Comparison of ENCODE assay signal across 17 cellular contexts in genomic region chr14:65035049-65035448, GRCh38. TPM values are rescaled to one million over a fixed set of nuclear protein-coding genes. Genes with fewer than 3 reads are reported as not detected.
DNase-seq lines count a peak whose midpoint lies in the region; ATAC-seq, FAIRE-seq and TF ChIP-seq lines count a peak whose summit lies in the region.
"Had no signal": no experiment of that assay in that cellular context is flagged by ENCODE, and none has a peak within 500 bp of the region (broad histone marks: within the 10 kb centered on the region; RNA-seq: fewer than 3 reads in every experiment).

No MANE protein-coding gene starts in this region.

- DNase-seq in G401 (ENCODE audit: low spot score) (peak; percentile 78), heart left ventricle (peak in 4 of 5 donors; percentile 42 to 69 (median 59)), pancreas (peak in 2 of 6 donors; percentile 38 to 47), DMS153 (lab: John Stamatoyannopoulos, UW) (no peak), SJCRH30 (no peak), glutamatergic neuron (no peak)
- DNase-seq: activated naive CD4-positive, alpha-beta T cell treated with anti-CD3 and anti-CD28 coated beads, Interleukin-2, amount 10 ng/mL, durations not matched to agents 7 days and 5 days; cerebellar nuclear complex; DMS79 treated with DMSO at 0.1 percent for 48 hours; gastrocnemius medialis; H9; RPMI8226; stimulated activated CD4-positive, alpha-beta T cell treated with anti-CD3 and anti-CD28 coated beads, Interleukin-2, amount 100 ng/mL, for 24 hours had no signal

- H3K4me1 ChIP-seq in heart left ventricle (peaks cover 0 to 24% (median 11%) of the 10 kb centered on the region in 12 donors), pancreas (no peaks in the 10 kb centered on the region), SJCRH30 (no peaks in the 10 kb centered on the region)

- H3K9me3 Mint-ChIP-seq in glutamatergic neuron (ENCODE audit: unreplicated experiment): peaks cover 3% of the 10 kb centered on the region
- H3K9me3 Mint-ChIP-seq: activated naive CD4-positive, alpha-beta T cell treated with anti-CD3 and anti-CD28 coated beads, Interleukin-2, amount 10 ng/mL, durations not matched to agents 7 days and 5 days; H9; stimulated activated memory B cell treated with anti-CD40 and anti-IgM and Interleukin-4, amounts not matched to agents 10 μg/mL and 1 μg/mL and 100 μg/mL, for 72 hours had no signal

- 27 to 49% (median 32%) methylated on average over 4 of the region's 4 CpGs for WGBS in heart left ventricle, 4 donors
- WGBS in pancreas, 2 donors: 49 to 52% methylated on average over 4 of the region's 4 CpGs

- TF ChIP-seq CTCF in heart left ventricle (IDR thresholded peaks at IDR 0.05) (no peak), pancreas (IDR thresholded peaks at IDR 0.05) (no peak), glutamatergic neuron (IDR thresholded peaks at IDR 0.05; ENCODE audit: partially characterized antibody, unreplicated experiment) (no peak)

- no peak overlapping the region for H3K4me3 Mint-ChIP-seq in glutamatergic neuron (ENCODE audit: unreplicated experiment)
- H3K4me3 Mint-ChIP-seq: activated naive CD4-positive, alpha-beta T cell treated with anti-CD3 and anti-CD28 coated beads, Interleukin-2, amount 10 ng/mL, durations not matched to agents 7 days and 5 days; H9; stimulated activated memory B cell treated with anti-CD40 and anti-IgM and Interleukin-4, amounts not matched to agents 10 μg/mL and 1 μg/mL and 100 μg/mL, for 72 hours had no signal

- peaks cover 0 to 33% (median 18%) of the 10 kb centered on the region in 9 donors for H3K36me3 ChIP-seq in heart left ventricle
- peaks cover 0 to 5% (median 0%) of the 10 kb centered on the region in 3 donors for H3K36me3 ChIP-seq in pancreas
- peaks cover 13% of the 10 kb centered on the region; the same call in 1 of the 2 replicates for H3K36me3 ChIP-seq in SJCRH30

- peaks cover 10% of the 10 kb centered on the region for H3K4me1 Mint-ChIP-seq in glutamatergic neuron (ENCODE audit: low read depth, unreplicated experiment)
- H3K4me1 Mint-ChIP-seq: activated naive CD4-positive, alpha-beta T cell treated with anti-CD3 and anti-CD28 coated beads, Interleukin-2, amount 10 ng/mL, durations not matched to agents 7 days and 5 days; H9; stimulated activated memory B cell treated with anti-CD40 and anti-IgM and Interleukin-4, amounts not matched to agents 10 μg/mL and 1 μg/mL and 100 μg/mL, for 72 hours had no signal

- H3K27me3 Mint-ChIP-seq in glutamatergic neuron (ENCODE audit: unreplicated experiment): peaks cover 2% of the 10 kb centered on the region
- H3K27me3 Mint-ChIP-seq: activated naive CD4-positive, alpha-beta T cell treated with anti-CD3 and anti-CD28 coated beads, Interleukin-2, amount 10 ng/mL, durations not matched to agents 7 days and 5 days; stimulated activated memory B cell treated with anti-CD40 and anti-IgM and Interleukin-4, amounts not matched to agents 10 μg/mL and 1 μg/mL and 100 μg/mL, for 72 hours had no signal

- H3K27ac Mint-ChIP-seq in glutamatergic neuron (ENCODE audit: unreplicated experiment): no peak overlapping the region
- H3K27ac Mint-ChIP-seq: activated naive CD4-positive, alpha-beta T cell treated with anti-CD3 and anti-CD28 coated beads, Interleukin-2, amount 10 ng/mL, durations not matched to agents 7 days and 5 days; stimulated activated memory B cell treated with anti-CD40 and anti-IgM and Interleukin-4, amounts not matched to agents 10 μg/mL and 1 μg/mL and 100 μg/mL, for 72 hours had no signal

- H3K27me3 ChIP-seq in heart left ventricle (no peaks in the 10 kb centered on the region), pancreas (no peaks in the 10 kb centered on the region), SJCRH30 (no peaks in the 10 kb centered on the region)
- H3K27me3 ChIP-seq: gastrocnemius medialis had no signal

- H3K36me3 Mint-ChIP-seq in glutamatergic neuron (ENCODE audit: unreplicated experiment): peaks cover 6% of the 10 kb centered on the region

- in situ Hi-C loops in G401 (cut with HindIII; ENCODE audit: low sequenced_read_pairs): no loop called here

- H3K4me3 ChIP-seq in heart left ventricle (no peak overlapping the region), pancreas (no peak overlapping the region), SJCRH30 (no peak overlapping the region)
- H3K4me3 ChIP-seq: gastrocnemius medialis had no signal

- intact Hi-C loops in heart left ventricle (cut with DNase I) (loop anchor here in 2 of 10 donors (5.0 to 10.0 kb wide), 2 partner anchors 67 to 70 kb away; partner anchors contain the start of gene MAX (in 2 of the 2)), pancreas (cut with DNase I) (no loop called here)

- no peak for TF ChIP-seq POLR2A in heart left ventricle (IDR thresholded peaks at IDR 0.05)

- H3K9me3 ChIP-seq in heart left ventricle (no peaks in the 10 kb centered on the region), pancreas (no peaks in the 10 kb centered on the region), SJCRH30 (replicated peaks) (no peaks in the 10 kb centered on the region)
- H3K9me3 ChIP-seq: gastrocnemius medialis had no signal

- FAIRE-seq in pancreas (lab: Jason Lieb, UNC): no peak
- FAIRE-seq: GM12891 had no signal

- peak in 2 of 4 donors; percentile 7 to 24 for ATAC-seq in heart left ventricle
- ATAC-seq in pancreas: peak in 3 of 4 donors; percentile 44 to 65 (median 56)
- ATAC-seq in GM19395 (IDR thresholded peaks at IDR 0.05; ENCODE audit: unreplicated experiment): no peak
- ATAC-seq: gastrocnemius medialis; stimulated activated memory B cell treated with anti-CD40 and anti-IgM and Interleukin-4, amounts not matched to agents 10 μg/mL and 1 μg/mL and 100 μg/mL, for 72 hours had no signal

- H3K27ac ChIP-seq in cingulate gyrus (ENCODE audit: low read depth, low read length): peak overlapping the region; percentile 25
- peak overlapping the region in 5 of 12 donors; percentile 9 to 56 (median 41) for H3K27ac ChIP-seq in heart left ventricle
- no peak overlapping the region for H3K27ac ChIP-seq in pancreas
- no peak overlapping the region for H3K27ac ChIP-seq in SJCRH30

RNA-seq across cellular contexts. Expression of gene FNTB, which starts 48.4 kb away (rescaled TPM):
- total RNA-seq in G401 (2014; rRNA removed; shearing (Covaris generic)): 8.0 and 8.7 TPM in 2 replicates
- total RNA-seq in heart left ventricle: 10 to 100 TPM; 13.0 to 20.8 (median 16.7) TPM
- polyA plus RNA-seq in heart left ventricle: 10 to 100 TPM; 10.5 to 22.5 TPM
- 1 to 10 TPM; 4.9 to 9.5 (median 6.7) TPM for total RNA-seq in pancreas
- 1 to 10 TPM; 4.6 to 7.7 TPM for polyA plus RNA-seq in pancreas
- 14.2 and 14.4 TPM in 2 replicates for total RNA-seq in SJCRH30 (2014; rRNA removed; shearing (Covaris generic))
- total RNA-seq in glutamatergic neuron (ENCODE audit: unreplicated experiment): 15.2 TPM

Comparison
In these comparisons a context has a peak if more than half of its experiments do, and no peak if none do; other contexts are left out.
1. DNase-seq: peak in G401 (single experiment) and heart left ventricle (4 of 5); none in DMS153 (single experiment), SJCRH30 (0 of 2) and glutamatergic neuron (single experiment).